Comparison of ENCODE assay signal across 8 cellular contexts in the genomic region with DNA sequence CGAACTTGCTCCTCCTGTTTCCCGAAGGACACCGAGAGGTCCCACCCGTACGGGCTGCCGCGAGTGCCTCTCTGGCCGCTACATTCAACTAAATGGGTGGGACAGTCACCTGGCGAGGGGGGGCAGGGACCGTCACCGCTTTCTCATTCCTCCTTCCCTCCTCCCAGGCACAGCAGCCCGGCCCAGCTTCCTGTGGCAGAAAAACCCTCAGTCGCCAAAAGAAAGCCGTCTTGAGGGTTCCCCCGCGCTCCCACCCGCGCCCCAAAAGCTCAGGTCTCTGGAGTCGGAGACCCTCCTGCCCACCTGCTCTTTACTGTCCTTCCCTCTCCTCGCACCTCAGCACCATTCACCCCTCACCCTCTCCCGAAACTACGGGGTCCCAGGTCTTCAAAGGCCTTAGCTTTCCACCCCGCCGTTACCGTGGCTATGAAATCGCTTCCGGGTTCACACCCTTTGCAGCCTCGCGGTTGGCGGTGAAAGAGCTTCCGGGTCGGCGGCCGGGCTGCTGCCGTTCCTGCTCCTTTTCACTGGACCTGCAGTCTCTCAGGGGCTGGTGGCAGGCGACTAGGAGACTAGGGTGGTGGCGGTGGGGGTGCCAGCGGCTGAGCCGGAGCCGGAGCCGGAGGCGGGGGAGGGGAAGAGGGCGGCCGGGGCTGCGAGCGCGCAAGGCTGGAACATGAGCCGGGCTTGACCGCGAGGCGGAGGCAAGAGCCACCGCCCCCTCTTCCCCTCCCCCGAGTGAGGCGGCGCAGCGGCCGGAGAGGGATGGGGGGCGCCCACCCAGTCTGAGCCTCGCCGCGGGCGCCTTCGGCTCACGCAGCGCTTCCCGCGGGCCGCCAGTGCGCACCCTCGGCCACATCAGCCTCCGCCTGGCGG. TPM values are rescaled to one million over a fixed set of nuclear protein-coding genes. Genes with fewer than 3 reads are reported as not detected.
DNase-seq lines count a peak whose midpoint lies in the region; ATAC-seq and TF ChIP-seq lines count a peak whose summit lies in the region.

TSS of gene ANKIB1 (plus strand) at position 488 of the 876 bp plus-strand sequence. CDS start 49,005 bp downstream, outside the sequence.
TSS of gene KRIT1 (minus strand) at position 428 of the 876 bp plus-strand sequence. CDS start 3,779 bp downstream, outside the sequence.

- H3K4me3 ChIP-seq in DOHH2 (ENCODE audit: low read length) (peak within 1 kb of the TSS; percentile 96), Karpas-422 (ENCODE audit: low read length) (peak within 1 kb of the TSS; percentile 97)
- peak within 1 kb of the TSS; percentile 80 for H3K4me3 ChIP-seq in naive thymus-derived CD4-positive, alpha-beta T cell (ENCODE audit: low read length)

- DNase-seq in Karpas-422 (peak; percentile 94), RKO (ENCODE audit: low spot score) (peak; percentile 94), fibroblast of gingiva (ENCODE audit: low read depth) (peak; percentile 71)
- DNase-seq in activated T-helper 1 cell treated with anti-CD3 and anti-CD28 coated beads, Interleukin-12 subunit alpha, Interleukin-12 subunit beta, Interleukin-2, Interleukin-4 antibody, amounts not matched to agents 30 ng/mL and 10 ng/mL and 1 ng/mL, durations not matched to agents 14 hours and 24 hours and 36 hours (ENCODE audit: low spot score) = peak; percentile 81
- DNase-seq in naive thymus-derived CD4-positive, alpha-beta T cell = peak; percentile 68 to 88 (median 86)
- peak; percentile 86 for DNase-seq in stimulated activated naive CD4-positive, alpha-beta T cell treated with Interleukin-2 at 50 U/mL for 16 hours (lab: John Stamatoyannopoulos, UW)

- H3K4me2 ChIP-seq in DOHH2 (ENCODE audit: low read length) (peak within 1 kb of the TSS; percentile 98), Karpas-422 (ENCODE audit: low read depth, low read length, poor library complexity, severe bottlenecking) (peak within 1 kb of the TSS; percentile 79)

- H3K27me3 ChIP-seq in DOHH2 (ENCODE audit: control insufficient read depth, low read length) (no peaks in the 10 kb centered on the region), Karpas-422 (ENCODE audit: low read length) (no peaks in the 10 kb centered on the region)
- H3K27me3 ChIP-seq in naive thymus-derived CD4-positive, alpha-beta T cell (ENCODE audit: control insufficient read depth in 2 of 2, insufficient read depth in 2 of 2, low read length in 2 of 2) = no peaks in the 10 kb centered on the region

- H3K27ac ChIP-seq in DOHH2 (ENCODE audit: low read depth, low read length) (peak within 1 kb of the TSS; percentile 74), Karpas-422 (ENCODE audit: low read length) (peak within 1 kb of the TSS; percentile 68)
- peak within 1 kb of the TSS; percentile 92 for H3K27ac ChIP-seq in naive thymus-derived CD4-positive, alpha-beta T cell (ENCODE audit: low read depth, low read length)

- H3K9me3 ChIP-seq in DOHH2 (ENCODE audit: control insufficient read depth, insufficient read depth, low read length) (no peaks in the 10 kb centered on the region), Karpas-422 (ENCODE audit: low read length) (no peaks in the 10 kb centered on the region)
- no peaks in the 10 kb centered on the region for H3K9me3 ChIP-seq in naive thymus-derived CD4-positive, alpha-beta T cell (ENCODE audit: control insufficient read depth in 2 of 3, low read length in 3 of 3)

- H3K36me3 Mint-ChIP-seq in activated T-helper 1 cell treated with anti-CD3 and anti-CD28 coated beads, Interleukin-12 subunit alpha, Interleukin-12 subunit beta, Interleukin-2, Interleukin-4 antibody, amounts not matched to agents 30 ng/mL and 10 ng/mL and 1 ng/mL, durations not matched to agents 14 hours and 24 hours and 36 hours (ENCODE audit: low read depth) = peaks cover 11% of the 10 kb centered on the region
- peaks cover 0 to 4% (median 0%) of the 10 kb centered on the region in 5 donors for H3K36me3 Mint-ChIP-seq in naive thymus-derived CD4-positive, alpha-beta T cell

- no peaks in the 10 kb centered on the region for H3K9me3 Mint-ChIP-seq in activated T-helper 1 cell treated with anti-CD3 and anti-CD28 coated beads, Interleukin-12 subunit alpha, Interleukin-12 subunit beta, Interleukin-2, Interleukin-4 antibody, amounts not matched to agents 30 ng/mL and 10 ng/mL and 1 ng/mL, durations not matched to agents 14 hours and 24 hours and 36 hours
- no peaks in the 10 kb centered on the region for H3K9me3 Mint-ChIP-seq in naive thymus-derived CD4-positive, alpha-beta T cell

- CTCF ChIA-PET in naive thymus-derived CD4-positive, alpha-beta T cell (lab: Charles Lee) = interaction anchor here (1.6 kb wide), 1 partner anchor 203 kb away, joined by 3 read pairs; no protein-coding TSS in a partner anchor

- ATAC-seq in GM21825 (IDR thresholded peaks at IDR 0.05; ENCODE audit: unreplicated experiment) = peak; percentile 79
- peak; percentile 87 for ATAC-seq in naive thymus-derived CD4-positive, alpha-beta T cell

- peak within 1 kb of the TSS; percentile 99 for H3K27ac Mint-ChIP-seq in activated T-helper 1 cell treated with anti-CD3 and anti-CD28 coated beads, Interleukin-12 subunit alpha, Interleukin-12 subunit beta, Interleukin-2, Interleukin-4 antibody, amounts not matched to agents 30 ng/mL and 10 ng/mL and 1 ng/mL, durations not matched to agents 14 hours and 24 hours and 36 hours
- peak within 1 kb of the TSS; percentile 98 to 100 (median 100) for H3K27ac Mint-ChIP-seq in naive thymus-derived CD4-positive, alpha-beta T cell

- H3K27me3 Mint-ChIP-seq in activated T-helper 1 cell treated with anti-CD3 and anti-CD28 coated beads, Interleukin-12 subunit alpha, Interleukin-12 subunit beta, Interleukin-2, Interleukin-4 antibody, amounts not matched to agents 30 ng/mL and 10 ng/mL and 1 ng/mL, durations not matched to agents 14 hours and 24 hours and 36 hours (ENCODE audit: insufficient read depth) = no peaks in the 10 kb centered on the region
- H3K27me3 Mint-ChIP-seq in naive thymus-derived CD4-positive, alpha-beta T cell = no peaks in the 10 kb centered on the region

- H3K36me3 ChIP-seq in DOHH2 (ENCODE audit: control insufficient read depth, low read length) (peaks cover 42% of the 10 kb centered on the region), Karpas-422 (ENCODE audit: insufficient read depth, low read length) (peaks cover 23% of the 10 kb centered on the region; the same call in 1 of the 2 replicates)
- H3K36me3 ChIP-seq in naive thymus-derived CD4-positive, alpha-beta T cell (ENCODE audit: control insufficient read depth in 2 of 3, insufficient read depth in 3 of 3, low read length in 3 of 3) = peaks cover 3 to 11% (median 7%) of the 10 kb centered on the region in 3 experiments

- peak within 1 kb of the TSS; percentile 94 for H3K4me3 Mint-ChIP-seq in activated T-helper 1 cell treated with anti-CD3 and anti-CD28 coated beads, Interleukin-12 subunit alpha, Interleukin-12 subunit beta, Interleukin-2, Interleukin-4 antibody, amounts not matched to agents 30 ng/mL and 10 ng/mL and 1 ng/mL, durations not matched to agents 14 hours and 24 hours and 36 hours
- peak within 1 kb of the TSS; percentile 97 to 100 (median 98) for H3K4me3 Mint-ChIP-seq in naive thymus-derived CD4-positive, alpha-beta T cell

- H3K9ac ChIP-seq in Karpas-422 (ENCODE audit: low read length) = peak within 1 kb of the TSS; percentile 94

- peak within 1 kb of the TSS; percentile 72 for H2AFZ ChIP-seq in Karpas-422 (ENCODE audit: low read length)

- H3K4me1 Mint-ChIP-seq in activated T-helper 1 cell treated with anti-CD3 and anti-CD28 coated beads, Interleukin-12 subunit alpha, Interleukin-12 subunit beta, Interleukin-2, Interleukin-4 antibody, amounts not matched to agents 30 ng/mL and 10 ng/mL and 1 ng/mL, durations not matched to agents 14 hours and 24 hours and 36 hours (ENCODE audit: low read depth) = peaks cover 34% of the 10 kb centered on the region
- peaks cover 30 to 64% (median 45%) of the 10 kb centered on the region in 7 donors for H3K4me1 Mint-ChIP-seq in naive thymus-derived CD4-positive, alpha-beta T cell

- H3K79me2 ChIP-seq in DOHH2 (ENCODE audit: control insufficient read depth, low read length) = peaks cover 80% of the 10 kb centered on the region
- peaks cover 90% of the 10 kb centered on the region for H3K79me2 ChIP-seq in Karpas-422 (ENCODE audit: low read length)

- POLR2A ChIA-PET in naive thymus-derived CD4-positive, alpha-beta T cell (lab: Charles Lee) = interaction anchor here (0.8 to 3.3 kb wide), 8 partner anchors 11 to 872 kb away, joined by 3 to 28 read pairs (median 4); partner anchors contain the start of genes AKAP9, CYP51A1, GATAD1 and LRRD1

- H3K9me2 ChIP-seq in DOHH2 (replicated peaks; ENCODE audit: control insufficient read depth, low read length) (no peaks in the 10 kb centered on the region), Karpas-422 (replicated peaks; ENCODE audit: insufficient read depth, low read length) (no peaks in the 10 kb centered on the region)

- H3K4me1 ChIP-seq in DOHH2 (ENCODE audit: control insufficient read depth, low read length) (peaks cover 33% of the 10 kb centered on the region), Karpas-422 (ENCODE audit: low read length) (peaks cover 37% of the 10 kb centered on the region)
- H3K4me1 ChIP-seq in naive thymus-derived CD4-positive, alpha-beta T cell (ENCODE audit: control insufficient read depth in 2 of 2, insufficient read depth in 2 of 2, low read length in 2 of 2) = peaks cover 15 to 22% of the 10 kb centered on the region in 2 donors

- H3F3A ChIP-seq in DOHH2 (ENCODE audit: control insufficient read depth, insufficient read depth) = no peaks in the 10 kb centered on the region

- H4K20me1 ChIP-seq in DOHH2 (ENCODE audit: control insufficient read depth, insufficient read depth, low read depth, low read length) (peaks cover 4% of the 10 kb centered on the region; the same call in 1 of the 2 replicates), Karpas-422 (ENCODE audit: insufficient read depth, low read depth, low read length) (peaks cover 3% of the 10 kb centered on the region; the same call in 1 of the 2 replicates)

- intact Hi-C loops in activated T-helper 1 cell treated with anti-CD3 and anti-CD28 coated beads, Interleukin-12 subunit alpha, Interleukin-12 subunit beta, Interleukin-2, Interleukin-4 antibody, amounts not matched to agents 30 ng/mL and 10 ng/mL and 1 ng/mL, durations not matched to agents 14 hours and 24 hours and 36 hours (cut with micrococcal nuclease) = loop anchor here (1.0 to 10.0 kb wide), 15 partner anchors 17 to 1898 kb away; partner anchors contain the start of genes AKAP9, BET1, CYP51A1 and GTPBP10
- intact Hi-C loops in naive thymus-derived CD4-positive, alpha-beta T cell (cut with micrococcal nuclease) = loop anchor here (1.0 to 10.0 kb wide), 19 partner anchors 66 to 1898 kb away; partner anchors contain the start of genes AKAP9 (in 2 of the 2), BET1 (in 2 of the 2), CYP51A1 (in 2 of the 2) and FAM133B (in 2 of the 2)

- TF ChIP-seq CTCF in DOHH2 (IDR thresholded peaks at IDR 0.05; ENCODE audit: low read depth, low read length, poor library complexity, severe bottlenecking) = peak; percentile 30

RNA-seq across cellular contexts. Expression of gene ANKIB1, which starts in this region (rescaled TPM):
- 26.3 and 52.7 TPM in 2 replicates for total RNA-seq in Karpas-422 (2014; rRNA removed; shearing (Covaris generic); ENCODE audit: low replicate concordance)
- total RNA-seq in activated T-helper 1 cell treated with anti-CD3 and anti-CD28 coated beads, Interleukin-12 subunit alpha, Interleukin-12 subunit beta, Interleukin-2, Interleukin-4 antibody, amounts not matched to agents 30 ng/mL and 10 ng/mL and 1 ng/mL, durations not matched to agents 14 hours and 24 hours and 36 hours = 60.9 and 61.8 TPM in 2 replicates
- total RNA-seq in naive thymus-derived CD4-positive, alpha-beta T cell = 10 to 100 TPM; 54.8 to 98.6 (median 68.2) TPM
- 10 to 100 TPM in 1 of 2 donors, 1 to 10 TPM in 1; 5.8 to 14.7 TPM for polyA plus RNA-seq in naive thymus-derived CD4-positive, alpha-beta T cell

RNA-seq across cellular contexts. Expression of gene KRIT1, which starts in this region (rescaled TPM):
- 43.7 and 91.1 TPM in 2 replicates for total RNA-seq in Karpas-422 (2014; rRNA removed; shearing (Covaris generic); ENCODE audit: low replicate concordance)
- total RNA-seq in activated T-helper 1 cell treated with anti-CD3 and anti-CD28 coated beads, Interleukin-12 subunit alpha, Interleukin-12 subunit beta, Interleukin-2, Interleukin-4 antibody, amounts not matched to agents 30 ng/mL and 10 ng/mL and 1 ng/mL, durations not matched to agents 14 hours and 24 hours and 36 hours = 48.2 and 48.3 TPM in 2 replicates
- 10 to 100 TPM; 45.7 to 78.7 (median 48.6) TPM for total RNA-seq in naive thymus-derived CD4-positive, alpha-beta T cell
- polyA plus RNA-seq in naive thymus-derived CD4-positive, alpha-beta T cell = 10 to 100 TPM; 18.5 to 24.0 TPM

Comparison
In these comparisons a context has a peak if more than half of its experiments do, and no peak if none do; other contexts are left out.
1. Peak in every context shown above with its lines: DNase-seq, ATAC-seq, H3K4me3 ChIP-seq and H3K27ac ChIP-seq.